8 cellular contexts compared by ENCODE assay signal in the genomic region with DNA sequence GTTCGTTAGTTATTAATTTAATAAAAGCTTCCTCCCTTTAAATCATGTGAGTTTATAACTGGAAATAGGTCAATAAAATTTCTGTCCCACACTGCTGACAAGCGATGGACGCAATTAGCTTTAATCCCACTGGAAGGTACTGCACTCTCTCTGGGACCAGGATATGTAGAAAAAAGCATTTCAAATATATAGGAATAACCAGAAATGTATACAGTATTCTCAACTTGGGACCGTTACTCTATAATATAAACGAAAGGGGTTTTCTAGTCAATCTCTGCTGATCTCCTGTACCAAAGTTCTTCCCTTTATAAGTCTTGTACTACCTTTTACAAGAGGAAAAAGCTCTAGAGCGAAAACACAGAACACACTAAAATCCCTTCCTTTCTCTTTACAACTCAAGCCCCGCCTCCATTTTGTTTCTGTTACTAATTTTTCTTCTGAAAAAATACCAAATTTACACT. TPM values are rescaled to one million over a fixed set of nuclear protein-coding genes. Genes with fewer than 3 reads are reported as not detected.
DNase-seq lines count a peak whose midpoint lies in the region; ATAC-seq and TF ChIP-seq lines count a peak whose summit lies in the region.

No MANE protein-coding gene starts in this region.

- intact Hi-C loops in tibial artery (cut with DNase I; ENCODE audit: low total_unique reads): loop anchor here (2.0 to 10.0 kb wide), 3 partner anchors 59 to 209 kb away; a partner anchor contains a TSS

- H3K4me3 ChIP-seq in HFF-Myc (replicated peaks; ENCODE audit: low read depth, low read length): peak overlapping the region; percentile 78
- peak overlapping the region; percentile 64 for H3K4me3 ChIP-seq in WERI-Rb-1 (ENCODE audit: low read depth, low read length)
- peak overlapping the region; percentile 77 to 92 for H3K4me3 ChIP-seq in tibial artery

- H3K4me1 ChIP-seq in tibial artery: peaks cover 5 to 34% (median 23%) of the 10 kb centered on the region in 4 donors

- H3K4me1 Mint-ChIP-seq in immature natural killer cell: peaks cover 5 to 11% of the 10 kb centered on the region in 2 donors
- peaks cover 17% of the 10 kb centered on the region for H3K4me1 Mint-ChIP-seq in T-helper 17 cell

- H3K4me3 Mint-ChIP-seq in immature natural killer cell: no peak overlapping the region
- H3K4me3 Mint-ChIP-seq in T-helper 17 cell: no peak overlapping the region

- ATAC-seq in T-helper 17 cell (no peak), HG03175 (IDR thresholded peaks at IDR 0.05; ENCODE audit: unreplicated experiment) (no peak)

- no peaks in the 10 kb centered on the region for H3K9me3 Mint-ChIP-seq in immature natural killer cell

- H3K27ac Mint-ChIP-seq in immature natural killer cell: no peak overlapping the region
- H3K27ac Mint-ChIP-seq in T-helper 17 cell: no peak overlapping the region

- H3K9me3 ChIP-seq in WERI-Rb-1 (ENCODE audit: severe bottlenecking) (no peaks in the 10 kb centered on the region), tibial artery (no peaks in the 10 kb centered on the region), T-helper 17 cell (ENCODE audit: control insufficient read depth, low read length, poor library complexity, severe bottlenecking) (no peaks in the 10 kb centered on the region)

- H3K36me3 Mint-ChIP-seq in immature natural killer cell (no peaks in the 10 kb centered on the region), T-helper 17 cell (ENCODE audit: low read depth) (no peaks in the 10 kb centered on the region)

- H3K27me3 ChIP-seq in WERI-Rb-1 (ENCODE audit: insufficient read depth, low read depth, severe bottlenecking) (no peaks in the 10 kb centered on the region), tibial artery (no peaks in the 10 kb centered on the region)

- peak; percentile 19 for DNase-seq in AG08396 (ENCODE audit: low spot score)
- DNase-seq in HFF-Myc (ENCODE audit: extremely low read depth, low read depth): no peak
- DNase-seq in WERI-Rb-1: no peak
- peak; percentile 30 to 34 (median 31) for DNase-seq in immature natural killer cell
- no peak for DNase-seq in tibial artery
- no peak for DNase-seq in T-helper 17 cell
- no peak for DNase-seq in stimulated activated CD4-positive, alpha-beta T cell treated with anti-CD3 and anti-CD28 coated beads, Interleukin-2, amount 100 ng/mL, for 48 hours

- TF ChIP-seq CTCF in HFF-Myc (IDR thresholded peaks at IDR 0.05; ENCODE audit: low read depth, low read length, missing control alignments) (no peak), WERI-Rb-1 (IDR thresholded peaks at IDR 0.05; ENCODE audit: low read depth, low read length) (no peak), tibial artery (IDR thresholded peaks at IDR 0.05) (no peak)

- H3K36me3 ChIP-seq in WERI-Rb-1 (no peaks in the 10 kb centered on the region), tibial artery (no peaks in the 10 kb centered on the region)

- H3K27ac ChIP-seq in WERI-Rb-1 (peak overlapping the region; percentile 93), tibial artery (peak overlapping the region; percentile 99)

- H3K27me3 Mint-ChIP-seq in immature natural killer cell (ENCODE audit: low read depth in 3 of 3) (no peaks in the 10 kb centered on the region), T-helper 17 cell (no peaks in the 10 kb centered on the region)

RNA-seq across cellular contexts. Expression of a gene that starts 1.8 kb away (rescaled TPM):
- polyA plus RNA-seq in immature natural killer cell: 10 to 100 TPM in 2 of 3 donors, 1 to 10 TPM in 1; 9.5 to 13.2 (median 12.3) TPM
- total RNA-seq in T-helper 17 cell: 10 to 100 TPM; 31.8 to 32.4 TPM

Comparison
In these comparisons a context has a peak if more than half of its experiments do, and no peak if none do; other contexts are left out.
1. DNase-seq: peak in AG08396 (single experiment) and immature natural killer cell (3 of 3); none in HFF-Myc (single experiment), WERI-Rb-1 (single experiment), tibial artery (0 of 2), T-helper 17 cell (0 of 3) and stimulated activated CD4-positive, alpha-beta T cell treated with anti-CD3 and anti-CD28 coated beads, Interleukin-2, amount 100 ng/mL, for 48 hours (0 of 2).
2. Peak in every context shown above with its lines, with median percentiles within 50 percentile points of each other: H3K4me3 ChIP-seq.